Comparison of ENCODE assay signal across 8 cellular contexts in genomic region chr1:1539310-1540014, GRCh38. TPM values are rescaled to one million over a fixed set of nuclear protein-coding genes. Genes with fewer than 3 reads are reported as not detected.
DNase-seq lines count a peak whose midpoint lies in the region; ATAC-seq and TF ChIP-seq lines count a peak whose summit lies in the region.

No MANE protein-coding gene starts in this region.

- no peaks in the 10 kb centered on the region for H3K36me3 Mint-ChIP-seq in activated naive CD8-positive, alpha-beta T cell
- peaks cover 8% of the 10 kb centered on the region for H3K36me3 Mint-ChIP-seq in activated naive CD8-positive, alpha-beta T cell treated with anti-CD3 and anti-CD28 coated beads, Interleukin-2, amount 50 U/mL, for 24 hours (ENCODE audit: low read depth)

- H3K4me3 ChIP-seq in mesenchymal stem cell (ENCODE audit: insufficient read depth in 1 of 2, low read depth in 1 of 2, low read length in 2 of 2) = peak overlapping the region; percentile 72 to 82
- peak overlapping the region; percentile 52 to 68 for H3K4me3 ChIP-seq in uterus
- H3K4me3 ChIP-seq in HAP-1 = no peak overlapping the region

- no peak overlapping the region for H3K27ac Mint-ChIP-seq in activated naive CD8-positive, alpha-beta T cell
- H3K27ac Mint-ChIP-seq in activated naive CD8-positive, alpha-beta T cell treated with anti-CD3 and anti-CD28 coated beads, Interleukin-2, amount 50 U/mL, for 24 hours = no peak overlapping the region

- H3K79me1 ChIP-seq in mesenchymal stem cell (replicated peaks; ENCODE audit: low read length, poor library complexity, severe bottlenecking) = peaks cover 22% of the 10 kb centered on the region

- peaks cover 40% of the 10 kb centered on the region for H3K4me1 ChIP-seq in mesenchymal stem cell (ENCODE audit: control insufficient read depth, insufficient read depth, low read depth, low read length)
- H3K4me1 ChIP-seq in uterus = peaks cover 0 to 7% of the 10 kb centered on the region in 2 donors
- no peaks in the 10 kb centered on the region for H3K4me1 ChIP-seq in HAP-1

- H3K9me3 ChIP-seq in mesenchymal stem cell (ENCODE audit: control insufficient read depth, low read length) (no peaks in the 10 kb centered on the region), uterus (no peaks in the 10 kb centered on the region), HAP-1 (no peaks in the 10 kb centered on the region)

- no peak for TF ChIP-seq POLR2A in uterus (IDR thresholded peaks at IDR 0.05)

- in situ Hi-C loops in HAP-1 (cut with MboI; ENCODE audit: low sequenced_read_pairs) = no loop called here

- no peak overlapping the region for H2AK5ac ChIP-seq in mesenchymal stem cell (ENCODE audit: low read length, severe bottlenecking)

- peak overlapping the region; percentile 96 for H3K4me2 ChIP-seq in mesenchymal stem cell (ENCODE audit: low read length, poor library complexity, severe bottlenecking)

- H3K4ac ChIP-seq in mesenchymal stem cell (ENCODE audit: low read depth in 1 of 2, low read length in 2 of 2) = peak overlapping the region; percentile 53 to 58

- WGBS in mesenchymal stem cell = 23% methylated on average over 52 of the region's 58 CpGs

- peak overlapping the region; percentile 86 for H4K8ac ChIP-seq in mesenchymal stem cell (ENCODE audit: low read length)

- peak overlapping the region; percentile 84 for H4K91ac ChIP-seq in mesenchymal stem cell (ENCODE audit: low read length)

- H3K27me3 ChIP-seq in mesenchymal stem cell (ENCODE audit: control insufficient read depth in 1 of 2, insufficient read depth in 1 of 2, low read length in 2 of 2) (no peaks in the 10 kb centered on the region), uterus (no peaks in the 10 kb centered on the region), HAP-1 (ENCODE audit: low read depth) (no peaks in the 10 kb centered on the region)

- no peak overlapping the region for H2BK5ac ChIP-seq in mesenchymal stem cell (ENCODE audit: low read depth, low read length, poor library complexity, severe bottlenecking)

- peak overlapping the region in 1 of 2 experiments; percentile 57 for H3K14ac ChIP-seq in mesenchymal stem cell (ENCODE audit: low read length in 2 of 2)

- no peak overlapping the region for H2BK15ac ChIP-seq in mesenchymal stem cell (ENCODE audit: low read depth, poor library complexity, severe bottlenecking)

- peak overlapping the region; percentile 88 for H2BK120ac ChIP-seq in mesenchymal stem cell (ENCODE audit: low read depth, low read length)

- ATAC-seq in activated naive CD8-positive, alpha-beta T cell treated with anti-CD3 and anti-CD28 coated beads, Interleukin-2, amount 50 U/mL, for 24 hours = no peak

- DNase-seq in activated naive CD8-positive, alpha-beta T cell treated with anti-CD3 and anti-CD28 coated beads, Interleukin-2, amount 50 U/mL, for 24 hours = no peak
- peak; percentile 69 for DNase-seq in dermis blood vessel endothelial cell
- peak; percentile 58 for DNase-seq in mesenchymal stem cell
- peak; percentile 49 to 54 for DNase-seq in uterus
- DNase-seq in HAP-1 (ENCODE audit: low spot score in 2 of 2) = no peak
- DNase-seq in SHP77 treated with DMSO at 0.1 percent for 48 hours (lab: John Stamatoyannopoulos, UW) = no peak
- DNase-seq in activated naive CD4-positive, alpha-beta T cell treated with Interleukin-2 at 50 U/mL for 16 hours = no peak

- H2AFZ ChIP-seq in mesenchymal stem cell (ENCODE audit: low read depth, low read length) = no peak overlapping the region

- no peaks in the 10 kb centered on the region for H3K27me3 Mint-ChIP-seq in activated naive CD8-positive, alpha-beta T cell
- no peaks in the 10 kb centered on the region for H3K27me3 Mint-ChIP-seq in activated naive CD8-positive, alpha-beta T cell treated with anti-CD3 and anti-CD28 coated beads, Interleukin-2, amount 50 U/mL, for 24 hours

- H3K23ac ChIP-seq in mesenchymal stem cell (ENCODE audit: low read length in 2 of 2) = no peak overlapping the region

- H3K18ac ChIP-seq in mesenchymal stem cell (ENCODE audit: low read depth in 1 of 2, low read length in 2 of 2) = peak overlapping the region in 1 of 2 experiments; percentile 91

- H3K36me3 ChIP-seq in mesenchymal stem cell (ENCODE audit: control insufficient read depth in 1 of 2, insufficient read depth in 2 of 2, low read depth in 1 of 2, low read length in 2 of 2) = peaks cover 37 to 82% of the 10 kb centered on the region in 2 experiments
- H3K36me3 ChIP-seq in uterus = no peaks in the 10 kb centered on the region
- H3K36me3 ChIP-seq in HAP-1 (replicated peaks) = peaks cover 12% of the 10 kb centered on the region

- H3K4me1 Mint-ChIP-seq in activated naive CD8-positive, alpha-beta T cell (ENCODE audit: low read depth) = peaks cover 1% of the 10 kb centered on the region
- H3K4me1 Mint-ChIP-seq in activated naive CD8-positive, alpha-beta T cell treated with anti-CD3 and anti-CD28 coated beads, Interleukin-2, amount 50 U/mL, for 24 hours = peaks cover 1% of the 10 kb centered on the region

- no peak for TF ChIP-seq CTCF in uterus (IDR thresholded peaks at IDR 0.05)

- H3K9ac ChIP-seq in mesenchymal stem cell (ENCODE audit: low read length) = peak overlapping the region; percentile 73

- intact Hi-C loops in uterus (cut with DNase I; ENCODE audit: low total_unique reads) = no loop called here

- H3K9me3 Mint-ChIP-seq in activated naive CD8-positive, alpha-beta T cell (ENCODE audit: low read depth) = no peaks in the 10 kb centered on the region
- H3K9me3 Mint-ChIP-seq in activated naive CD8-positive, alpha-beta T cell treated with anti-CD3 and anti-CD28 coated beads, Interleukin-2, amount 50 U/mL, for 24 hours = no peaks in the 10 kb centered on the region

- H3K4me3 Mint-ChIP-seq in activated naive CD8-positive, alpha-beta T cell = peak overlapping the region; percentile 67
- no peak overlapping the region for H3K4me3 Mint-ChIP-seq in activated naive CD8-positive, alpha-beta T cell treated with anti-CD3 and anti-CD28 coated beads, Interleukin-2, amount 50 U/mL, for 24 hours

- H3K27ac ChIP-seq in mesenchymal stem cell (ENCODE audit: low read length, poor library complexity, severe bottlenecking) (no peak overlapping the region), uterus (peak overlapping the region; percentile 76 to 83)

- peak overlapping the region in 1 of 2 experiments; percentile 10 for H2BK12ac ChIP-seq in mesenchymal stem cell (ENCODE audit: low read length in 2 of 2)

RNA-seq across cellular contexts. Expression of gene TMEM240, which starts 1.0 kb away (rescaled TPM):
- total RNA-seq in dermis blood vessel endothelial cell (1.7 and 2.6 TPM in 2 replicates), uterus (10 to 100 TPM in 1 of 4 donors, 1 to 10 TPM in 1, not detected in 2; 9.4 to 16.3 TPM)
- 3.3 TPM for polyA plus RNA-seq in mesenchymal stem cell (2013, experiment 1 of 2)
- 3.3 TPM for polyA plus RNA-seq in mesenchymal stem cell (2013, experiment 2 of 2)

RNA-seq across cellular contexts. Expression of gene ATAD3A, which starts 27.5 kb away (rescaled TPM):
- 29.3 and 59.4 TPM in 2 replicates for total RNA-seq in dermis blood vessel endothelial cell
- polyA plus RNA-seq in mesenchymal stem cell (2013, experiment 1 of 2) = 23.0 TPM
- polyA plus RNA-seq in mesenchymal stem cell (2013, experiment 2 of 2) = 22.7 TPM
- 10 to 100 TPM in 3 of 4 donors, 1 to 10 TPM in 1; 1.8 to 14.8 (median 11.7) TPM for total RNA-seq in uterus

RNA-seq across cellular contexts. Expression of gene SSU72, which starts 35.2 kb away (rescaled TPM):
- total RNA-seq in dermis blood vessel endothelial cell (87.1 and 128 TPM in 2 replicates), uterus (100 to 1,000 TPM in 2 of 4 donors, 10 to 100 TPM in 2; 44.0 to 273 (median 78.4) TPM)
- 139 TPM for polyA plus RNA-seq in mesenchymal stem cell (2013, experiment 1 of 2)
- polyA plus RNA-seq in mesenchymal stem cell (2013, experiment 2 of 2) = 138 TPM

Comparison
In these comparisons a context has a peak if more than half of its experiments do, and no peak if none do; other contexts are left out.
1. DNase-seq: peak in dermis blood vessel endothelial cell (single experiment), mesenchymal stem cell (single experiment) and uterus (2 of 2); none in activated naive CD8-positive, alpha-beta T cell treated with anti-CD3 and anti-CD28 coated beads, Interleukin-2, amount 50 U/mL, for 24 hours (single experiment), HAP-1 (0 of 2), SHP77 treated with DMSO at 0.1 percent for 48 hours (single experiment) and activated naive CD4-positive, alpha-beta T cell treated with Interleukin-2 at 50 U/mL for 16 hours (single experiment).